Comparison of ENCODE assay signal across 24 cellular contexts in genomic region chr3:150352931-150353330, GRCh38.
"Had no signal": no experiment of that assay in that cellular context is flagged by ENCODE, and none has a peak within 500 bp of the region (broad histone marks: within the 10 kb centered on the region; RNA-seq: fewer than 3 reads in every experiment).

No MANE protein-coding gene starts in this region.

- H3K36me3 Mint-ChIP-seq: immature natural killer cell; memory B cell; naive thymus-derived CD8-positive, alpha-beta T cell; stimulated activated effector memory CD8-positive, alpha-beta T cell treated with anti-CD3 and anti-CD28 coated beads, Interleukin-12 subunit alpha, Interleukin-12 subunit beta, amount 100 ng/mL, for 72 hours had no signal

- H3K9me3 Mint-ChIP-seq: immature natural killer cell; memory B cell; naive thymus-derived CD8-positive, alpha-beta T cell; nephron progenitor cell; stimulated activated effector memory CD8-positive, alpha-beta T cell treated with anti-CD3 and anti-CD28 coated beads, Interleukin-12 subunit alpha, Interleukin-12 subunit beta, amount 100 ng/mL, for 72 hours had no signal

- H3K27me3 ChIP-seq: esophagus squamous epithelium, right atrium auricular region, stomach, thyroid gland, vagina had no signal

- H3K4me3 ChIP-seq: coronary artery, esophagus squamous epithelium, lung, prostate gland, right atrium auricular region, stomach, thyroid gland, vagina had no signal

- H3K4me1 ChIP-seq: prostate gland had no signal

- H3K36me3 ChIP-seq: esophagus squamous epithelium, prostate gland, right atrium auricular region, stomach, thyroid gland, vagina had no signal

- H3K4me3 Mint-ChIP-seq: immature natural killer cell; memory B cell; naive thymus-derived CD8-positive, alpha-beta T cell; nephron progenitor cell; stimulated activated effector memory CD8-positive, alpha-beta T cell treated with anti-CD3 and anti-CD28 coated beads, Interleukin-12 subunit alpha, Interleukin-12 subunit beta, amount 100 ng/mL, for 72 hours had no signal

- H3K9me3 ChIP-seq: esophagus squamous epithelium, prostate gland, right atrium auricular region, stomach, thyroid gland, vagina had no signal

- H3K27ac ChIP-seq: coronary artery, prostate gland, right atrium auricular region, stomach, thyroid gland, vagina had no signal

- DNase-seq: dermis blood vessel endothelial cell; effector memory CD4-positive, alpha-beta T cell; erythroblast; esophagus squamous epithelium; hypothalamus; immature natural killer cell; naive thymus-derived CD8-positive, alpha-beta T cell; nephron progenitor cell; nucleus accumbens; stimulated activated CD4-positive, alpha-beta T cell treated with anti-CD3 and anti-CD28 coated beads, Interleukin-2, amount 100 ng/mL, for 24 hours; stimulated activated CD4-positive, alpha-beta T cell treated with anti-CD3 and anti-CD28 coated beads, Interleukin-4, amount 100 ng/mL, for 24 hours; stimulated activated naive CD4-positive, alpha-beta T cell treated with Interleukin-2 at 50 U/mL for 16 hours; stomach; thyroid gland; trophoblast cell had no signal

- H3K27ac Mint-ChIP-seq: immature natural killer cell; memory B cell; naive thymus-derived CD8-positive, alpha-beta T cell; nephron progenitor cell; stimulated activated effector memory CD8-positive, alpha-beta T cell treated with anti-CD3 and anti-CD28 coated beads, Interleukin-12 subunit alpha, Interleukin-12 subunit beta, amount 100 ng/mL, for 72 hours had no signal

- ATAC-seq: left lobe of liver; naive thymus-derived CD8-positive, alpha-beta T cell; sciatic nerve; stimulated activated effector memory CD8-positive, alpha-beta T cell treated with anti-CD3 and anti-CD28 coated beads, Interleukin-12 subunit alpha, Interleukin-12 subunit beta, amount 100 ng/mL, for 72 hours had no signal

- H3K4me1 Mint-ChIP-seq: immature natural killer cell; memory B cell; naive thymus-derived CD8-positive, alpha-beta T cell; stimulated activated effector memory CD8-positive, alpha-beta T cell treated with anti-CD3 and anti-CD28 coated beads, Interleukin-12 subunit alpha, Interleukin-12 subunit beta, amount 100 ng/mL, for 72 hours had no signal
